16 cellular contexts compared by ENCODE assay signal in genomic region chr2:236656721-236657120, GRCh38.
DNase-seq lines count a peak whose midpoint lies in the region; ATAC-seq and TF ChIP-seq lines count a peak whose summit lies in the region.
"Had no signal": no experiment of that assay in that cellular context is flagged by ENCODE, and none has a peak within 500 bp of the region (broad histone marks: within the 10 kb centered on the region; RNA-seq: fewer than 3 reads in every experiment).

No MANE protein-coding gene starts in this region.

- no peaks in the 10 kb centered on the region for H3K36me3 Mint-ChIP-seq in activated CD8-positive, alpha-beta memory T cell treated with anti-CD3 and anti-CD28 coated beads, Interleukin-2, amount 10 ng/mL, durations not matched to agents 7 days and 5 days
- H3K36me3 Mint-ChIP-seq in neural progenitor cell, result no peaks in the 10 kb centered on the region
- H3K36me3 Mint-ChIP-seq: CD4-positive, CD25-positive, alpha-beta regulatory T cell had no signal

- no peak overlapping the region for H3K4ac ChIP-seq in trophoblast cell (ENCODE audit: low read depth, low read length)

- H3K27me3 ChIP-seq in trophoblast cell (ENCODE audit: insufficient read depth, low read length) (no peaks in the 10 kb centered on the region), neural progenitor cell (no peaks in the 10 kb centered on the region)
- H3K27me3 ChIP-seq: BLaER1 treated with 17β-estradiol and CSF1 and Interleukin-3, amounts not matched to agents 10 nM and 100 nM had no signal

- H3K9ac ChIP-seq in trophoblast cell (ENCODE audit: low read length), result no peak overlapping the region
- no peak overlapping the region for H3K9ac ChIP-seq in neural progenitor cell
- H3K9ac ChIP-seq: BLaER1 treated with 17β-estradiol and CSF1 and Interleukin-3, amounts not matched to agents 10 nM and 100 nM; GM23248 had no signal

- H3K4me1 ChIP-seq in trophoblast cell (ENCODE audit: control insufficient read depth in 1 of 2, insufficient read depth in 2 of 2, low read length in 2 of 2), result peaks cover 15 to 18% of the 10 kb centered on the region in 2 experiments
- peaks cover 21% of the 10 kb centered on the region for H3K4me1 ChIP-seq in neural progenitor cell

- no peak overlapping the region for H2AFZ ChIP-seq in trophoblast cell (ENCODE audit: insufficient read depth, low read length, poor library complexity)
- no peak overlapping the region for H2AFZ ChIP-seq in neural progenitor cell (replicated peaks)
- H2AFZ ChIP-seq: GM23248 had no signal

- no peak overlapping the region for H4K12ac ChIP-seq in trophoblast cell (ENCODE audit: low read depth, low read length)

- H3K4me3 ChIP-seq in trophoblast cell (ENCODE audit: low read depth, low read length) (no peak overlapping the region), neural progenitor cell (no peak overlapping the region)
- H3K4me3 ChIP-seq: BLaER1 treated with 17β-estradiol and CSF1 and Interleukin-3, amounts not matched to agents 10 nM and 100 nM; GM23248 had no signal

- H3K18ac ChIP-seq in trophoblast cell (ENCODE audit: low read length), result no peak overlapping the region

- H3K36me3 ChIP-seq in trophoblast cell (ENCODE audit: control insufficient read depth in 1 of 2, insufficient read depth in 2 of 2, low read length in 2 of 2) (no peaks in the 10 kb centered on the region), neural progenitor cell (no peaks in the 10 kb centered on the region)
- H3K36me3 ChIP-seq: BLaER1 treated with 17β-estradiol and CSF1 and Interleukin-3, amounts not matched to agents 10 nM and 100 nM had no signal

- no peak overlapping the region for H3K4me3 Mint-ChIP-seq in activated CD8-positive, alpha-beta memory T cell treated with anti-CD3 and anti-CD28 coated beads, Interleukin-2, amount 10 ng/mL, durations not matched to agents 7 days and 5 days
- no peak overlapping the region for H3K4me3 Mint-ChIP-seq in neural progenitor cell
- H3K4me3 Mint-ChIP-seq: CD4-positive, CD25-positive, alpha-beta regulatory T cell had no signal

- H3K79me2 ChIP-seq in trophoblast cell (ENCODE audit: control insufficient read depth, insufficient read depth, low read length, poor library complexity) (peaks cover 2% of the 10 kb centered on the region), neural progenitor cell (ENCODE audit: low read depth) (no peaks in the 10 kb centered on the region)

- H3K4me2 ChIP-seq in trophoblast cell (ENCODE audit: low read length) (no peak overlapping the region), neural progenitor cell (no peak overlapping the region)
- H3K4me2 ChIP-seq: BLaER1 treated with 17β-estradiol and CSF1 and Interleukin-3, amounts not matched to agents 10 nM and 100 nM had no signal

- no peak overlapping the region for H3K27ac Mint-ChIP-seq in activated CD8-positive, alpha-beta memory T cell treated with anti-CD3 and anti-CD28 coated beads, Interleukin-2, amount 10 ng/mL, durations not matched to agents 7 days and 5 days
- H3K27ac Mint-ChIP-seq in neural progenitor cell, result no peak overlapping the region
- H3K27ac Mint-ChIP-seq: CD4-positive, CD25-positive, alpha-beta regulatory T cell had no signal

- WGBS in trophoblast cell (ENCODE audit: extremely low coverage, insufficient coverage, insufficient read length), result no CpG with 5 or more reads among the region's 2 CpGs

- no peak overlapping the region for H3K23ac ChIP-seq in trophoblast cell (ENCODE audit: low read length)

- H2BK5ac ChIP-seq in trophoblast cell (ENCODE audit: low read depth, low read length, poor library complexity), result no peak overlapping the region

- H3K9me3 Mint-ChIP-seq in activated CD8-positive, alpha-beta memory T cell treated with anti-CD3 and anti-CD28 coated beads, Interleukin-2, amount 10 ng/mL, durations not matched to agents 7 days and 5 days (ENCODE audit: low read depth), result no peaks in the 10 kb centered on the region
- H3K9me3 Mint-ChIP-seq in neural progenitor cell, result no peaks in the 10 kb centered on the region

- H4K91ac ChIP-seq in trophoblast cell (ENCODE audit: low read depth, low read length), result peak overlapping the region; percentile 59

- peaks cover 7% of the 10 kb centered on the region for H3F3A ChIP-seq in neural progenitor cell (ENCODE audit: low read depth)

- peak overlapping the region; percentile 33 for H3K14ac ChIP-seq in trophoblast cell (ENCODE audit: low read length)

- H3K9me3 ChIP-seq in trophoblast cell (ENCODE audit: insufficient read depth, low read depth, low read length) (peaks cover 4% of the 10 kb centered on the region), neural progenitor cell (ENCODE audit: low read depth) (no peaks in the 10 kb centered on the region)
- H3K9me3 ChIP-seq: BLaER1 treated with 17β-estradiol and CSF1 and Interleukin-3, amounts not matched to agents 10 nM and 100 nM had no signal

- peaks cover 26% of the 10 kb centered on the region for H3K27me3 Mint-ChIP-seq in activated CD8-positive, alpha-beta memory T cell treated with anti-CD3 and anti-CD28 coated beads, Interleukin-2, amount 10 ng/mL, durations not matched to agents 7 days and 5 days
- peaks cover 2% of the 10 kb centered on the region for H3K27me3 Mint-ChIP-seq in neural progenitor cell (ENCODE audit: insufficient read depth, low read depth)

- CTCF ChIA-PET in activated CD8-positive, alpha-beta memory T cell treated with anti-CD3 and anti-CD28 coated beads, Interleukin-2, amount 10 ng/mL, durations not matched to agents 7 days and 5 days (lab: Charles Lee), result no interaction called here

- H2AK5ac ChIP-seq in trophoblast cell (ENCODE audit: low read length), result peak overlapping the region; percentile 37

- H2BK120ac ChIP-seq in trophoblast cell (ENCODE audit: insufficient read depth, low read length, poor library complexity), result peak overlapping the region; percentile 10

- DNase-seq in activated CD8-positive, alpha-beta memory T cell treated with anti-CD3 and anti-CD28 coated beads, Interleukin-2, amount 50 U/mL, for 48 hours, result peak; percentile 25
- DNase-seq in activated CD8-positive, alpha-beta memory T cell treated with anti-CD3 and anti-CD28 coated beads, Interleukin-2, amount 10 ng/mL, durations not matched to agents 7 days and 5 days, result no peak
- DNase-seq in left lobe of liver (ENCODE audit: low spot score), result peak; percentile 15
- no peak for DNase-seq in trophoblast cell
- peak; percentile 26 for DNase-seq in ureter (ENCODE audit: low spot score)
- DNase-seq in UCSD-AML1 (lab: John Stamatoyannopoulos, UW; ENCODE audit: unreplicated experiment), result no peak
- DNase-seq in activated CD4-positive, alpha-beta T cell treated with anti-CD3 and anti-CD28 coated beads for 1 hour, result no peak
- no peak for DNase-seq in neural progenitor cell (ENCODE audit: low spot score)
- DNase-seq: ACHN; CD4-positive, CD25-positive, alpha-beta regulatory T cell; DMS53; GF-D8; GM23248 had no signal

- H2BK12ac ChIP-seq in trophoblast cell (ENCODE audit: low read length), result peak overlapping the region; percentile 85

- no peaks in the 10 kb centered on the region for H4K20me1 ChIP-seq in neural progenitor cell (ENCODE audit: low read depth)
- H4K20me1 ChIP-seq: BLaER1 treated with 17β-estradiol and CSF1 and Interleukin-3, amounts not matched to agents 10 nM and 100 nM had no signal

- no peak for ATAC-seq in activated CD8-positive, alpha-beta memory T cell treated with anti-CD3 and anti-CD28 coated beads, Interleukin-2, amount 10 ng/mL, durations not matched to agents 7 days and 5 days
- no peak for ATAC-seq in left lobe of liver
- ATAC-seq: HCT116 had no signal

- H3K4me1 Mint-ChIP-seq in activated CD8-positive, alpha-beta memory T cell treated with anti-CD3 and anti-CD28 coated beads, Interleukin-2, amount 10 ng/mL, durations not matched to agents 7 days and 5 days, result no peaks in the 10 kb centered on the region
- H3K4me1 Mint-ChIP-seq in neural progenitor cell, result peaks cover 28% of the 10 kb centered on the region
- H3K4me1 Mint-ChIP-seq: CD4-positive, CD25-positive, alpha-beta regulatory T cell had no signal

- TF ChIP-seq CTCF in neural progenitor cell (IDR thresholded peaks at IDR 0.05), result no peak

- peaks cover 31% of the 10 kb centered on the region for H3K79me1 ChIP-seq in trophoblast cell (ENCODE audit: low read length)

- peak overlapping the region; percentile 49 for H4K8ac ChIP-seq in trophoblast cell (ENCODE audit: low read depth, low read length)

- H3K27ac ChIP-seq in trophoblast cell (ENCODE audit: low read depth, low read length) (no peak overlapping the region), neural progenitor cell (no peak overlapping the region)
- H3K27ac ChIP-seq: BLaER1 treated with 17β-estradiol and CSF1 and Interleukin-3, amounts not matched to agents 10 nM and 100 nM; GM23248; HL-60 had no signal

Comparison
In these comparisons a context has a peak if more than half of its experiments do, and no peak if none do; other contexts are left out.
1. DNase-seq: peak in activated CD8-positive, alpha-beta memory T cell treated with anti-CD3 and anti-CD28 coated beads, Interleukin-2, amount 50 U/mL, for 48 hours (single experiment), left lobe of liver (single experiment) and ureter (single experiment); none in activated CD8-positive, alpha-beta memory T cell treated with anti-CD3 and anti-CD28 coated beads, Interleukin-2, amount 10 ng/mL, durations not matched to agents 7 days and 5 days (single experiment), trophoblast cell (0 of 2), UCSD-AML1 (single experiment), activated CD4-positive, alpha-beta T cell treated with anti-CD3 and anti-CD28 coated beads for 1 hour (single experiment) and neural progenitor cell (single experiment).